11 cellular contexts compared by ENCODE assay signal in the genomic region with DNA sequence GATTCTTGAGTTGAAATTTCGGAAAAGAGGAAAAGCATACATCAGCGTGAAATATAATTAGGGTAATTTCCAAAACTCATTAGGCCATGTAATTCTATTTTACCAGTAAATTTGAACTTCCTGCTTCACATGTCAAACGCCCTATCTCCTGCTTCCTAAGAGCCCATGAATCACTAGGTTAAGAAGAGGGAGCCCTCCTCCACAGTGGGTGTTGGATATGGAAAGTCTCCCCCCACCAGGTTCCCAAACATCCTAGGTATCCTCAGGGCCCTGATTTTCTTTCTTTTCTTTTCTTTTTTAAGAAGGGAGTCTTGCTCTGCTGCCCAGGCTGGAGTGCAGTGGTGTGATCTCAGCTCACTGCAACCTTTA.
A peak's percentile ranks its signal among the peaks of the same experiment; 100 is the strongest.
DNase-seq lines count a peak whose midpoint lies in the region; ATAC-seq and TF ChIP-seq lines count a peak whose summit lies in the region.
"Had no signal": no experiment of that assay in that cellular context is flagged by ENCODE, and none has a peak within 500 bp of the region (broad histone marks: within the 10 kb centered on the region; RNA-seq: fewer than 3 reads in every experiment).

No MANE protein-coding gene starts in this region.

- H3K27me3 ChIP-seq in hepatocyte (no peaks in the 10 kb centered on the region), gastrocnemius medialis (no peaks in the 10 kb centered on the region)

- H3K4me3 ChIP-seq in hepatocyte (no peak overlapping the region), gastrocnemius medialis (no peak overlapping the region), foreskin fibroblast (ENCODE audit: low read depth in 1 of 2, low read length in 2 of 2) (no peak overlapping the region)

- TF ChIP-seq POLR2A in gastrocnemius medialis (IDR thresholded peaks at IDR 0.05), result no peak

- POLR2A ChIA-PET in activated B cell treated with CpG ODN at 0.5 μM for 24 hours (lab: Charles Lee), result interaction anchor here (0.7 to 3.1 kb wide), 5 partner anchors 26 to 163 kb away, joined by 3 to 47 read pairs (median 4); a partner anchor contains a TSS

- H2AFZ ChIP-seq in hepatocyte, result no peak overlapping the region

- H3K9me3 Mint-ChIP-seq in CD14-positive monocyte (peaks cover 0 to 3% (median 0%) of the 10 kb centered on the region in 7 donors), activated B cell treated with CpG ODN at 0.5 μM for 24 hours (no peaks in the 10 kb centered on the region)
- H3K9me3 Mint-ChIP-seq in activated T-cell treated with anti-CD3 and anti-CD28 coated beads, Interleukin-2, amount 50 U/mL, for 72 hours, result no peaks in the 10 kb centered on the region

- H3K36me3 ChIP-seq in hepatocyte (replicated peaks; ENCODE audit: insufficient read depth, low read depth) (no peaks in the 10 kb centered on the region), gastrocnemius medialis (no peaks in the 10 kb centered on the region)

- no peak for ATAC-seq in activated B cell treated with CpG ODN at 0.5 μM for 24 hours (ENCODE audit: low read depth)
- ATAC-seq in gastrocnemius medialis, result no peak
- ATAC-seq in activated T-cell treated with anti-CD3 and anti-CD28 coated beads, Interleukin-2, amount 50 U/mL, for 72 hours (replicated peaks in 1 of 2), result no peak
- ATAC-seq in HG02981 (IDR thresholded peaks at IDR 0.05; ENCODE audit: unreplicated experiment), result no peak

- H3K4me2 ChIP-seq in hepatocyte, result no peak overlapping the region

- H3K27me3 Mint-ChIP-seq in CD14-positive monocyte (ENCODE audit: low read depth in 3 of 3) (peaks cover 0 to 2% (median 0%) of the 10 kb centered on the region in 3 donors), activated B cell treated with CpG ODN at 0.5 μM for 24 hours (no peaks in the 10 kb centered on the region)
- H3K27me3 Mint-ChIP-seq in activated T-cell treated with anti-CD3 and anti-CD28 coated beads, Interleukin-2, amount 50 U/mL, for 72 hours (ENCODE audit: low read depth), result no peaks in the 10 kb centered on the region

- in situ Hi-C loops in gastrocnemius medialis (cut with MboI; ENCODE audit: low sequenced_read_pairs in 4 of 4), result no loop called here

- H3K4me1 Mint-ChIP-seq in CD14-positive monocyte (peaks cover 44% of the 10 kb centered on the region), activated B cell treated with CpG ODN at 0.5 μM for 24 hours (peaks cover 67% of the 10 kb centered on the region)
- H3K4me1 Mint-ChIP-seq in activated T-cell treated with anti-CD3 and anti-CD28 coated beads, Interleukin-2, amount 50 U/mL, for 72 hours (ENCODE audit: low read depth), result peaks cover 27% of the 10 kb centered on the region

- H3K79me2 ChIP-seq in hepatocyte, result no peaks in the 10 kb centered on the region

- peak overlapping the region; percentile 88 for H3K27ac ChIP-seq in hepatocyte
- H3K27ac ChIP-seq in gastrocnemius medialis, result peak overlapping the region; percentile 64 to 73 (median 68)

- peak overlapping the region; percentile 87 to 95 (median 91) for H3K27ac Mint-ChIP-seq in CD14-positive monocyte
- H3K27ac Mint-ChIP-seq in activated B cell treated with CpG ODN at 0.5 μM for 24 hours, result peak overlapping the region; percentile 85
- no peak overlapping the region for H3K27ac Mint-ChIP-seq in activated T-cell treated with anti-CD3 and anti-CD28 coated beads, Interleukin-2, amount 50 U/mL, for 72 hours

- no peaks in the 10 kb centered on the region for H3K9me2 ChIP-seq in hepatocyte (replicated peaks; ENCODE audit: insufficient read depth)

- no peak overlapping the region for H3K4me3 Mint-ChIP-seq in CD14-positive monocyte
- H3K4me3 Mint-ChIP-seq in activated B cell treated with CpG ODN at 0.5 μM for 24 hours, result peak overlapping the region; percentile 24
- H3K4me3 Mint-ChIP-seq in activated T-cell treated with anti-CD3 and anti-CD28 coated beads, Interleukin-2, amount 50 U/mL, for 72 hours, result no peak overlapping the region

- CTCF ChIA-PET in activated B cell treated with CpG ODN at 0.5 μM for 24 hours (lab: Charles Lee), result interaction anchor here (1.4 kb wide), 1 partner anchor 15 kb away, joined by 4 read pairs; no protein-coding TSS in a partner anchor

- H4K20me1 ChIP-seq in hepatocyte (ENCODE audit: insufficient read depth, poor library complexity, severe bottlenecking), result no peaks in the 10 kb centered on the region

- no peak for TF ChIP-seq CTCF in CD14-positive monocyte (IDR thresholded peaks at IDR 0.05)
- TF ChIP-seq CTCF in activated B cell treated with CpG ODN at 0.5 μM for 24 hours (IDR thresholded peaks at IDR 0.05), result no peak
- no peak for TF ChIP-seq CTCF in hepatocyte (IDR thresholded peaks at IDR 0.05; ENCODE audit: poor library complexity)
- no peak for TF ChIP-seq CTCF in gastrocnemius medialis (IDR thresholded peaks at IDR 0.05 in 4 of 5, conservative IDR thresholded peaks at IDR 0.05 in 1 of 5)
- TF ChIP-seq CTCF in foreskin fibroblast (IDR thresholded peaks at IDR 0.05; ENCODE audit: low read depth, low read length), result no peak

- intact Hi-C loops in CD14-positive monocyte (cut with micrococcal nuclease) (loop anchor here (5.0 to 10.0 kb wide), 2 partner anchors 48 to 165 kb away; a partner anchor contains a TSS), activated B cell treated with CpG ODN at 0.5 μM for 24 hours (cut with micrococcal nuclease) (loop anchor here (1.0 kb wide), 2 partner anchors 8 to 23 kb away; no protein-coding TSS in a partner anchor), gastrocnemius medialis (cut with DNase I; ENCODE audit: low total_unique reads) (no loop called here)

- H3K36me3 Mint-ChIP-seq in CD14-positive monocyte (peaks cover 70 to 82% of the 10 kb centered on the region in 2 donors), activated B cell treated with CpG ODN at 0.5 μM for 24 hours (ENCODE audit: low read depth) (peaks cover 2% of the 10 kb centered on the region)
- H3K36me3 Mint-ChIP-seq in activated T-cell treated with anti-CD3 and anti-CD28 coated beads, Interleukin-2, amount 50 U/mL, for 72 hours (ENCODE audit: insufficient read depth in 2 of 2), result peaks cover 1 to 2% of the 10 kb centered on the region in 2 donors

- H3K9me3 ChIP-seq in hepatocyte (ENCODE audit: low read depth) (no peaks in the 10 kb centered on the region), gastrocnemius medialis (no peaks in the 10 kb centered on the region)

- H3K4me1 ChIP-seq in hepatocyte (ENCODE audit: insufficient read depth), result peaks cover 3% of the 10 kb centered on the region
- peaks cover 7 to 15% of the 10 kb centered on the region in 2 donors for H3K4me1 ChIP-seq in gastrocnemius medialis

- DNase-seq in CD14-positive monocyte (ENCODE audit: low spot score) (no peak), activated B cell treated with CpG ODN at 0.5 μM for 24 hours (no peak), hepatocyte (ENCODE audit: low spot score) (no peak), gastrocnemius medialis (no peak), RPMI8226 (no peak), foreskin fibroblast (no peak)
- no peak for DNase-seq in activated T-cell treated with anti-CD3 and anti-CD28 coated beads, Interleukin-2, amount 50 U/mL, for 72 hours
- DNase-seq: NCI-H1105, NCI-H510A, SIG-M5 had no signal

- 97% methylated on average over 3 of the region's 3 CpGs for WGBS in hepatocyte (ENCODE audit: low lambda C conversion rate, missing lambda C conversion rate)
